15 cellular contexts compared by ENCODE assay signal in the genomic region with DNA sequence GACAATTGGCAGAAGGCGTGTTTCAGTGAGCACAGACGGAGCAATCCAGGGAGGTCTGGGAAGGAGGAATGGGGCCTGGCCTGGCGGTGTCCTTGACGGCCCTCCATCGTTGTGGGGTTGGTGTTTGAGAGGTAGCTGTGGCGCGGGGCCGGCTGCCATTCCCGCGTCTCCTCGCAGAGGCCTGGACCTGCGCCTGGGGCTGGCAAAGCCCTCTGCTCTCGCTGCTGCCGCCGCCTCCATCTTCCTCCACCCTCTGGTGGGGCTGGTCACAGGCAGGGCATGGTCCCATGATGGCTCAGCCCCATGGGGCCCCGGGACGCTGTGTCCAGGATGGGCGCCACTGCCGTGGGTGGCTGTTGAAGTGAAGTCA. TPM values are rescaled to one million over a fixed set of nuclear protein-coding genes. Genes with fewer than 3 reads are reported as not detected.
"Had no signal": no experiment of that assay in that cellular context is flagged by ENCODE, and none has a peak within 500 bp of the region (broad histone marks: within the 10 kb centered on the region; RNA-seq: fewer than 3 reads in every experiment).

No MANE protein-coding gene starts in this region.

- H3K27ac ChIP-seq: cardiac muscle cell, colonic mucosa, ovary, SJSA1, thyroid gland had no signal

- ATAC-seq: activated T-cell treated with anti-CD3 and anti-CD28 coated beads, Interleukin-2, amount 50 U/mL, for 4 hours had no signal

- H3K27me3 ChIP-seq: cardiac muscle cell, colonic mucosa, ovary, SJSA1, thyroid gland had no signal

- H3K4me1 ChIP-seq: SJSA1 had no signal

- H3K36me3 ChIP-seq: cardiac muscle cell, colonic mucosa, ovary, thyroid gland had no signal

- DNase-seq: activated CD4-positive, alpha-beta memory T cell treated with anti-CD3 and anti-CD28 coated beads for 36 hours; activated gamma-delta T cell; activated naive CD8-positive, alpha-beta T cell treated with anti-CD3 and anti-CD28 coated beads for 36 hours; activated T-cell treated with anti-CD3 and anti-CD28 coated beads, Interleukin-2, amount 50 U/mL, for 4 hours; colonic mucosa; nephron progenitor cell; ovary; stimulated activated CD4-positive, alpha-beta T cell treated with anti-CD3 and anti-CD28 coated beads, Interleukin-4, amount 100 ng/mL, for 4 hours; SW 1271; thyroid gland had no signal

- H3K4me3 ChIP-seq: cardiac muscle cell, colonic mucosa, ovary, SJSA1, skin epidermis, thyroid gland had no signal

- H3K9me3 ChIP-seq: colonic mucosa, ovary, SJSA1, thyroid gland had no signal

RNA-seq across cellular contexts. Expression of a gene that starts 25.8 kb away (rescaled TPM):
- total RNA-seq: activated CD4-positive, alpha-beta memory T cell treated with anti-CD3 and anti-CD28 coated beads for 36 hours; activated naive CD8-positive, alpha-beta T cell treated with anti-CD3 and anti-CD28 coated beads for 36 hours; activated T-cell treated with anti-CD3 and anti-CD28 coated beads, Interleukin-2, amount 50 U/mL, for 4 hours; cardiac muscle cell; colonic mucosa; fibroblast of lung; ovary; renal cortical epithelial cell; SJSA1; thyroid gland had no signal
- polyA plus RNA-seq: cardiac muscle cell, fibroblast of lung, ovary had no signal
